In genomic region chr13:33106656-33107402, GRCh38 we compare ENCODE assay signal across 14 cellular contexts.
DNase-seq lines count a peak whose midpoint lies in the region; ATAC-seq and TF ChIP-seq lines count a peak whose summit lies in the region.
"Had no signal": no experiment of that assay in that cellular context is flagged by ENCODE, and none has a peak within 500 bp of the region (broad histone marks: within the 10 kb centered on the region; RNA-seq: fewer than 3 reads in every experiment).

No MANE protein-coding gene starts in this region.

- H3K27me3 ChIP-seq in heart left ventricle (no peaks in the 10 kb centered on the region), right atrium auricular region (no peaks in the 10 kb centered on the region), esophagus muscularis mucosa (no peaks in the 10 kb centered on the region), upper lobe of right lung (no peaks in the 10 kb centered on the region)

- no peak for TF ChIP-seq EP300 in esophagus muscularis mucosa (IDR thresholded peaks at IDR 0.05)

- TF ChIP-seq POLR2A in heart left ventricle (IDR thresholded peaks at IDR 0.05) (no peak), esophagus muscularis mucosa (IDR thresholded peaks at IDR 0.05; ENCODE audit: low read depth) (no peak)

- DNase-seq in heart left ventricle: no peak
- DNase-seq in right atrium auricular region (ENCODE audit: low spot score): no peak
- DNase-seq in esophagus muscularis mucosa (ENCODE audit: extremely low spot score): peak; percentile 84
- DNase-seq in upper lobe of right lung: no peak
- DNase-seq in NOMO-1 (lab: John Stamatoyannopoulos, UW; ENCODE audit: unreplicated experiment in 2 of 2): no peak
- DNase-seq in SW 1271 (lab: John Stamatoyannopoulos, UW): no peak
- DNase-seq: 8988T; activated CD4-positive, alpha-beta T cell treated with anti-CD3 and anti-CD28 coated beads, Interleukin-2, amount 50 U/mL, for 4 hours; activated T-cell treated with anti-CD3 and anti-CD28 coated beads, Interleukin-2, amount 50 U/mL, for 72 hours; NCI-H2081; RPMI8226 had no signal

- WGBS in heart left ventricle, 4 donors: 70 to 78% (median 73%) methylated on average over 7 of the region's 7 CpGs
- 68% methylated on average over 7 of the region's 7 CpGs for WGBS in esophagus muscularis mucosa

- ATAC-seq in heart left ventricle (peak in 2 of 4 donors; percentile 12 to 35), HG03025 (IDR thresholded peaks at IDR 0.05; ENCODE audit: low FRiP score, unreplicated experiment) (peak; percentile 32), upper lobe of right lung (peak; percentile 21), GM19035 (IDR thresholded peaks at IDR 0.05; ENCODE audit: unreplicated experiment) (no peak)
- ATAC-seq: activated T-cell treated with anti-CD3 and anti-CD28 coated beads, Interleukin-2, amount 50 U/mL, for 72 hours had no signal

- peaks cover 3 to 57% (median 41%) of the 10 kb centered on the region in 12 donors for H3K4me1 ChIP-seq in heart left ventricle
- peaks cover 0 to 36% of the 10 kb centered on the region in 2 donors for H3K4me1 ChIP-seq in right atrium auricular region
- peaks cover 48 to 67% (median 66%) of the 10 kb centered on the region in 4 donors for H3K4me1 ChIP-seq in esophagus muscularis mucosa
- H3K4me1 ChIP-seq in upper lobe of right lung: peaks cover 28% of the 10 kb centered on the region

- H3K9me3 ChIP-seq in heart left ventricle (no peaks in the 10 kb centered on the region), right atrium auricular region (no peaks in the 10 kb centered on the region), esophagus muscularis mucosa (no peaks in the 10 kb centered on the region), upper lobe of right lung (no peaks in the 10 kb centered on the region)

- intact Hi-C loops in heart left ventricle (cut with DNase I): no loop called here
- intact Hi-C loops in esophagus muscularis mucosa (cut with DNase I): no loop called here
- intact Hi-C loops in upper lobe of right lung (cut with DNase I): no loop called here

- H3K36me3 ChIP-seq in heart left ventricle (peaks cover 0 to 90% (median 66%) of the 10 kb centered on the region in 9 donors), right atrium auricular region (peaks cover 51% of the 10 kb centered on the region), esophagus muscularis mucosa (peaks cover 9 to 86% (median 43%) of the 10 kb centered on the region in 4 donors), upper lobe of right lung (peaks cover 64% of the 10 kb centered on the region)

- TF ChIP-seq CTCF in heart left ventricle (IDR thresholded peaks at IDR 0.05) (no peak), right atrium auricular region (IDR thresholded peaks at IDR 0.05) (no peak), esophagus muscularis mucosa (IDR thresholded peaks at IDR 0.05) (no peak), upper lobe of right lung (IDR thresholded peaks at IDR 0.05) (no peak)

- H3K4me3 ChIP-seq in heart left ventricle (no peak overlapping the region), right atrium auricular region (no peak overlapping the region), esophagus muscularis mucosa (no peak overlapping the region), upper lobe of right lung (no peak overlapping the region)

- peak overlapping the region in 9 of 12 donors; percentile 3 to 83 (median 40) for H3K27ac ChIP-seq in heart left ventricle
- no peak overlapping the region for H3K27ac ChIP-seq in right atrium auricular region
- peak overlapping the region; percentile 71 to 78 (median 74) for H3K27ac ChIP-seq in esophagus muscularis mucosa (replicated peaks in 1 of 4)
- H3K27ac ChIP-seq in upper lobe of right lung: no peak overlapping the region
- H3K27ac ChIP-seq: HL-60 had no signal

Comparison
In these comparisons a context has a peak if more than half of its experiments do, and no peak if none do; other contexts are left out.
1. H3K27ac ChIP-seq: peak in heart left ventricle (9 of 12) and esophagus muscularis mucosa (4 of 4); none in right atrium auricular region (0 of 2) and upper lobe of right lung (single experiment).